22 cellular contexts compared by ENCODE assay signal in genomic region chr3:8655387-8655835, GRCh38. TPM values are rescaled to one million over a fixed set of nuclear protein-coding genes. Genes with fewer than 3 reads are reported as not detected.
DNase-seq lines count a peak whose midpoint lies in the region; ATAC-seq, FAIRE-seq and TF ChIP-seq lines count a peak whose summit lies in the region.
"Had no signal": no experiment of that assay in that cellular context is flagged by ENCODE, and none has a peak within 500 bp of the region (broad histone marks: within the 10 kb centered on the region; RNA-seq: fewer than 3 reads in every experiment).

No MANE protein-coding gene starts in this region.

- H3K9ac ChIP-seq in SK-N-SH (no peak overlapping the region), endodermal cell (ENCODE audit: extremely low read depth, low read length, poor library complexity, severe bottlenecking) (no peak overlapping the region)
- H3K9ac ChIP-seq: BLaER1 treated with 17β-estradiol and CSF1 and Interleukin-3, amounts not matched to agents 10 nM and 100 nM had no signal

- TF ChIP-seq CTCF in SK-N-SH (IDR thresholded peaks at IDR 0.05) (no peak), endodermal cell (conservative IDR thresholded peaks at IDR 0.05) (no peak), osteocyte (IDR thresholded peaks at IDR 0.05) (no peak)

- H3K9me3 Mint-ChIP-seq in endodermal cell: peaks cover 11% of the 10 kb centered on the region
- peaks cover 4% of the 10 kb centered on the region for H3K9me3 Mint-ChIP-seq in osteocyte (ENCODE audit: unreplicated experiment)

- H3K4me1 Mint-ChIP-seq in endodermal cell: peaks cover 37% of the 10 kb centered on the region
- peaks cover 38% of the 10 kb centered on the region for H3K4me1 Mint-ChIP-seq in osteocyte (ENCODE audit: unreplicated experiment)

- intact Hi-C loops in aorta (cut with DNase I): no loop called here

- H3K27ac ChIP-seq in SK-N-SH (ENCODE audit: low read depth in 2 of 2, low read length in 1 of 2): peak overlapping the region in 1 of 2 experiments; percentile 50; a peak in 2 of 4 replicates
- no peak overlapping the region for H3K27ac ChIP-seq in endodermal cell (ENCODE audit: low read depth, low read length)
- peak overlapping the region; percentile 84 to 92 for H3K27ac ChIP-seq in aorta (ENCODE audit: low read depth in 1 of 2, low read length in 2 of 2)
- H3K27ac ChIP-seq: 22Rv1, HL-60, Peyer's patch, SJCRH30 had no signal

- H3F3A ChIP-seq in SK-N-SH (replicated peaks; ENCODE audit: insufficient read depth): peaks cover 19% of the 10 kb centered on the region

- WGBS in SK-N-SH (ENCODE audit: low lambda C conversion rate): 69% methylated on average over 10 of the region's 10 CpGs
- WGBS in endodermal cell (ENCODE audit: insufficient coverage in 1 of 2, insufficient read length in 1 of 2), 2 experiments: 75 to 81% methylated on average over 7 to 10 of the region's 10 CpGs
- WGBS in aorta, 2 donors: 33 to 35% methylated on average over 10 of the region's 10 CpGs

- POLR2A ChIA-PET in SK-N-SH (lab: Yijun Ruan, JAX): no interaction called here

- CTCF ChIA-PET in SK-N-SH (lab: Yijun Ruan, JAX): no interaction called here

- no peak for TF ChIP-seq EP300 in SK-N-SH (IDR thresholded peaks at IDR 0.05; ENCODE audit: borderline replicate concordance in 1 of 2, low read depth in 1 of 2, low read length in 1 of 2)

- no peaks in the 10 kb centered on the region for H3K27me3 ChIP-seq in SK-N-SH (ENCODE audit: insufficient read depth)
- H3K27me3 ChIP-seq in endodermal cell (ENCODE audit: control insufficient read depth, insufficient read depth, low read length, poor library complexity, severe bottlenecking): no peaks in the 10 kb centered on the region
- H3K27me3 ChIP-seq in aorta (ENCODE audit: control insufficient read depth in 1 of 2, insufficient read depth in 2 of 2, low read length in 1 of 2): no peaks in the 10 kb centered on the region
- H3K27me3 ChIP-seq: BLaER1 treated with 17β-estradiol and CSF1 and Interleukin-3, amounts not matched to agents 10 nM and 100 nM; Peyer's patch; SJCRH30 had no signal

- H3K4me2 ChIP-seq in SK-N-SH: no peak overlapping the region

- no peaks in the 10 kb centered on the region for H3K79me2 ChIP-seq in SK-N-SH (ENCODE audit: insufficient read depth)

- H3K4me1 ChIP-seq in SK-N-SH (ENCODE audit: control insufficient read depth in 1 of 2, insufficient read depth in 2 of 2, low read depth in 1 of 2, low read length in 1 of 2) (peaks cover 24 to 62% of the 10 kb centered on the region in 2 experiments), endodermal cell (ENCODE audit: control insufficient read depth, insufficient read depth, low read length) (no peaks in the 10 kb centered on the region), aorta (ENCODE audit: control insufficient read depth in 1 of 2, insufficient read depth in 2 of 2, low read length in 2 of 2) (peaks cover 4 to 8% of the 10 kb centered on the region in 2 donors)

- no peak overlapping the region for H3K4me3 ChIP-seq in SK-N-SH (ENCODE audit: low read depth in 2 of 2, low read length in 1 of 2)
- no peak overlapping the region for H3K4me3 ChIP-seq in endodermal cell (ENCODE audit: low read length)
- no peak overlapping the region for H3K4me3 ChIP-seq in aorta (ENCODE audit: low read length in 2 of 2)
- H3K4me3 ChIP-seq: BLaER1 treated with 17β-estradiol and CSF1 and Interleukin-3, amounts not matched to agents 10 nM and 100 nM; Peyer's patch; SJCRH30 had no signal

- DNase-seq in SK-N-SH (no peak), endodermal cell (peak; percentile 9), osteocyte (ENCODE audit: extremely low spot score, unreplicated experiment) (no peak), aorta (no peak), GM12892 (ENCODE audit: insufficient read length) (no peak)
- DNase-seq: ACHN; CD4-positive, alpha-beta memory T cell; H7; MV-4-11; NCI-H1105 treated with DMSO at 0.1 percent for 48 hours; NCI-H2029 treated with DMSO at 0.1 percent for 48 hours; NCI-H2171; NCI-H524; NCI-H774; Peyer's patch had no signal

- no peak for FAIRE-seq in GM12892 (lab: Jason Lieb, UNC)

- ATAC-seq in SK-N-SH treated with all-trans-retinoic acid at 6 μM for 48 hours (no peak), aorta (ENCODE audit: low FRiP score) (no peak), HG03095 (IDR thresholded peaks at IDR 0.05; ENCODE audit: unreplicated experiment) (no peak), GM21723 (IDR thresholded peaks at IDR 0.05; ENCODE audit: unreplicated experiment) (no peak)

- H2AFZ ChIP-seq in SK-N-SH (ENCODE audit: low read depth): no peak overlapping the region

- H3K9me3 ChIP-seq in SK-N-SH (no peaks in the 10 kb centered on the region), endodermal cell (ENCODE audit: control insufficient read depth, low read length) (peaks cover 15% of the 10 kb centered on the region), aorta (ENCODE audit: control insufficient read depth, low read length) (no peaks in the 10 kb centered on the region)
- H3K9me3 ChIP-seq: Peyer's patch had no signal

- peaks cover 4% of the 10 kb centered on the region for H3K27me3 Mint-ChIP-seq in endodermal cell (ENCODE audit: insufficient read depth)
- H3K27me3 Mint-ChIP-seq in osteocyte (ENCODE audit: unreplicated experiment): no peaks in the 10 kb centered on the region

- no peak for TF ChIP-seq RAD21 in SK-N-SH (IDR thresholded peaks at IDR 0.05; ENCODE audit: low read length)

- no peak overlapping the region for H3K27ac Mint-ChIP-seq in endodermal cell
- peak overlapping the region; percentile 80 for H3K27ac Mint-ChIP-seq in osteocyte (ENCODE audit: unreplicated experiment)
- H3K27ac Mint-ChIP-seq: CD4-positive, alpha-beta memory T cell had no signal

- H3K36me3 Mint-ChIP-seq in endodermal cell (ENCODE audit: low read depth): peaks cover 9% of the 10 kb centered on the region
- no peaks in the 10 kb centered on the region for H3K36me3 Mint-ChIP-seq in osteocyte (ENCODE audit: unreplicated experiment)
- H3K36me3 Mint-ChIP-seq: CD4-positive, alpha-beta memory T cell had no signal

- H3K9me2 ChIP-seq in SK-N-SH: no peaks in the 10 kb centered on the region

- no peak for TF ChIP-seq POLR2A in GM12892 (IDR thresholded peaks at IDR 0.05; ENCODE audit: low read depth, low read length)

- H3K36me3 ChIP-seq in SK-N-SH (replicated peaks in 1 of 2; ENCODE audit: control insufficient read depth in 1 of 2, insufficient read depth in 2 of 2, low read length in 1 of 2): no peaks in the 10 kb centered on the region
- peaks cover 17% of the 10 kb centered on the region for H3K36me3 ChIP-seq in endodermal cell (ENCODE audit: control insufficient read depth, insufficient read depth, low read length)
- H3K36me3 ChIP-seq in aorta (ENCODE audit: control insufficient read depth in 1 of 2, insufficient read depth in 2 of 2, low read length in 1 of 2): no peaks in the 10 kb centered on the region
- H3K36me3 ChIP-seq: BLaER1 treated with 17β-estradiol and CSF1 and Interleukin-3, amounts not matched to agents 10 nM and 100 nM; Peyer's patch; SJCRH30 had no signal

- H3K4me3 Mint-ChIP-seq in endodermal cell (no peak overlapping the region), osteocyte (ENCODE audit: unreplicated experiment) (no peak overlapping the region)

- no peaks in the 10 kb centered on the region for H4K20me1 ChIP-seq in SK-N-SH (ENCODE audit: insufficient read depth)
- H4K20me1 ChIP-seq: BLaER1 treated with 17β-estradiol and CSF1 and Interleukin-3, amounts not matched to agents 10 nM and 100 nM had no signal

TF ChIP-seq in SK-N-SH treated with all-trans-retinoic acid at 6 μM for 48 hours, 23 proteins besides CTCF, POLR2A, EP300 and RAD21:
- TF ChIP-seq RARB (CRISPR knock-in tag; IDR thresholded peaks at IDR 0.05): no peak
- TF ChIP-seq TOX (CRISPR knock-in tag; IDR thresholded peaks at IDR 0.05; ENCODE audit: borderline replicate concordance): no peak
- TF ChIP-seq ESRRG (CRISPR knock-in tag; IDR thresholded peaks at IDR 0.05): no peak
- TF ChIP-seq ZC3H10 (CRISPR knock-in tag; IDR thresholded peaks at IDR 0.05): no peak
- 0 out of 2 replicates have a peak, but pooled peaks have one; percentile 26 for TF ChIP-seq SNAI2 (CRISPR knock-in tag; IDR thresholded peaks at IDR 0.05)
- TF ChIP-seq ZNF70 (CRISPR knock-in tag; IDR thresholded peaks at IDR 0.05): no peak
- TF ChIP-seq ISL1 (CRISPR knock-in tag; IDR thresholded peaks at IDR 0.05): no peak
- TF ChIP-seq PPARA (CRISPR knock-in tag; IDR thresholded peaks at IDR 0.05; ENCODE audit: borderline replicate concordance): no peak

TF ChIP-seq in SK-N-SH, 30 proteins besides CTCF, POLR2A, EP300 and RAD21 (continues in another document):
- TF ChIP-seq MAX (IDR thresholded peaks at IDR 0.05; ENCODE audit: low read depth) (no peak), ELF1 (IDR thresholded peaks at IDR 0.05) (no peak), USF1 (IDR thresholded peaks at IDR 0.05; ENCODE audit: borderline replicate concordance, low read depth) (no peak), TCF12 (IDR thresholded peaks at IDR 0.05) (no peak), GABPA (IDR thresholded peaks at IDR 0.05; ENCODE audit: low read depth) (no peak)

RNA-seq across cellular contexts. Expression of gene SSUH2, which starts 10.8 kb away (rescaled TPM):
- polyA plus RNA-seq in SK-N-SH (2012; rRNA removed): 0.18 and 0.26 TPM in 2 replicates
- 0.10 and 0.30 TPM in 2 replicates for polyA plus RNA-seq in SK-N-SH (2012; cell fraction: cytosol; rRNA removed)
- 0.75 and 1.1 TPM in 2 replicates for polyA plus RNA-seq in SK-N-SH (2012; cell fraction: nucleus; rRNA removed)
- 1 to 10 TPM; 5.3 to 7.9 TPM for total RNA-seq in endodermal cell
- 19.1 TPM for polyA plus RNA-seq in endodermal cell (2013, experiment 1 of 2)
- polyA plus RNA-seq in endodermal cell (2013, experiment 2 of 2): 22.6 TPM
- total RNA-seq in osteocyte: not detected in 2 replicates
- total RNA-seq in aorta: under 1 TPM; 0.49 to 0.78 TPM
- 10 to 100 TPM in 1 of 2 donors, under 1 TPM in 1; 0.15 to 15.7 TPM for polyA plus RNA-seq in aorta
- polyA plus RNA-seq in GM12892 (2012; ENCODE audit: missing spikeins): 0.81 TPM
- total RNA-seq: CD4-positive, alpha-beta memory T cell had no signal
- polyA plus RNA-seq: CD4-positive, alpha-beta memory T cell had no signal
